Comparison of ENCODE assay signal across 8 cellular contexts in the genomic region with DNA sequence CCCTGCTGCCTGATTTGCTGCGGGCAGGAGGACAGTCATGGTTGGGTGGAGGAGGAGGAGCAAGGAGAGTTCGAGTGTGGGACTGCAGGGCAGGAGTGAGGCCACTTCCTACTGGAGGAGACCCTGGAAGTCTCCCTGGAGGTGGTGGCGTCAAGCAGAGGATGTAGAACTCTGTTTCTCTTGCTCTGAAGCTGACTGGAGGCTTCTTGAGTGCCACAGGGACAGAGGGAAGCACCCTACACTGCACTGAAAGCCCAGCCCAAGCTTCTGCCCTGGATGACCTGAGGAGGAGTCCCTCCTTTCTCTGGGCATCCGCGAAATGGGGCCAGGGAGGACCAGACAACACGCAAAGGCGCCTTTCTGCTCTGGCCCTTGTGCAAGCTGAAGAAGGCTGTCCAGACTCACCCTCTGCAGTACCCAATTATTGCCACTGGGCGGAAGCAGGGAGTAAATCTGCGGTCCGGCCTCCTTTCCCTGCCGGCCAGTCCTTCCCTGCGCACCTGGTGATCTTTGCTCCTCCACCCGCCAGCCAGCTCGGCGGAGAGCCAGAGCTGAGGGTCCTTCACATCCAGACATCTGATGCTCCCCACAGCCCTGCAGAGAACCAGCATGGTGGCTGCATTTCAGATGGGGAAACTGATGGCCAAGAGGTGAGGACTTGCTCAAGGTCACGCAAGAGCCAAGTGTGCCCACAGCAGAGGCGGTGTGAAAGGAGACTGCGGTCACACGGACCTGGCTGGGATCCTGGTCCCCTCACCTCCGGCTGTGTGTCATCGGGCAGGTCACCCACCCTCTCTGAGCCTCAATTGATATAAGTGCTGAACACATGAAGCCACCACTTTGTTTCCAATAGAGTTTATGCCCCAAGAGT.
DNase-seq lines count a peak whose midpoint lies in the region; ATAC-seq and TF ChIP-seq lines count a peak whose summit lies in the region.

No MANE protein-coding gene starts in this region.

- H3K4me1 Mint-ChIP-seq in nephron: peaks cover 10% of the 10 kb centered on the region

- intact Hi-C loops in upper lobe of right lung (cut with DNase I): no loop called here

- no peaks in the 10 kb centered on the region for H3K4me1 ChIP-seq in fibroblast of lung (ENCODE audit: control insufficient read depth, extremely low read depth, insufficient read depth, low read length)
- peaks cover 3% of the 10 kb centered on the region for H3K4me1 ChIP-seq in upper lobe of right lung

- no peaks in the 10 kb centered on the region for H3K36me3 ChIP-seq in fibroblast of lung (ENCODE audit: control insufficient read depth, insufficient read depth, low read length)
- H3K36me3 ChIP-seq in upper lobe of right lung: no peaks in the 10 kb centered on the region

- no peak overlapping the region for H3K27ac Mint-ChIP-seq in nephron

- no peaks in the 10 kb centered on the region for H3K9me3 Mint-ChIP-seq in nephron

- H3K9me3 ChIP-seq in fibroblast of lung (ENCODE audit: control insufficient read depth, insufficient read depth, low read depth, low read length) (no peaks in the 10 kb centered on the region), upper lobe of right lung (no peaks in the 10 kb centered on the region)

- H2AFZ ChIP-seq in fibroblast of lung (ENCODE audit: low read length): no peak overlapping the region

- no peak overlapping the region for H3K4me3 ChIP-seq in fibroblast of lung (replicated peaks in 1 of 4; ENCODE audit: control extremely low read depth in 1 of 4, insufficient read depth in 1 of 4, low read depth in 3 of 4, low read length in 4 of 4)
- no peak overlapping the region for H3K4me3 ChIP-seq in upper lobe of right lung

- DNase-seq in NCI-H460 (ENCODE audit: extremely low read depth, low read depth): peak; percentile 53
- DNase-seq in activated CD8-positive, alpha-beta memory T cell treated with anti-CD3 and anti-CD28 coated beads for 48 hours (ENCODE audit: low read depth in 2 of 3, low spot score in 2 of 3): peak; percentile 10 to 17 (median 15)
- peak; percentile 39 to 60 for DNase-seq in fibroblast of lung (ENCODE audit: low read depth in 2 of 2)
- peak; percentile 71 for DNase-seq in upper lobe of right lung

- H3K4me3 Mint-ChIP-seq in nephron: no peak overlapping the region

- TF ChIP-seq CTCF in C4-2B (conservative IDR thresholded peaks at IDR 0.05) (peak; percentile 85), fibroblast of lung (conservative IDR thresholded peaks at IDR 0.05 in 1 of 2, IDR thresholded peaks at IDR 0.05 in 1 of 2; ENCODE audit: low read depth in 1 of 2, low read length in 2 of 2) (peak; percentile 54 to 86), nephron (IDR thresholded peaks at IDR 0.05; ENCODE audit: unreplicated experiment in 3 of 3) (peak; percentile 84 to 91 (median 86)), upper lobe of right lung (IDR thresholded peaks at IDR 0.05) (peak; percentile 90)

- no peak overlapping the region for H3K4me2 ChIP-seq in fibroblast of lung (ENCODE audit: extremely low read depth, insufficient read depth, low read length)

- H3K27me3 ChIP-seq in fibroblast of lung (ENCODE audit: control insufficient read depth, insufficient read depth, low read length) (no peaks in the 10 kb centered on the region), upper lobe of right lung (no peaks in the 10 kb centered on the region)

- H3K27ac ChIP-seq in C4-2B (no peak overlapping the region), fibroblast of lung (ENCODE audit: insufficient read depth, low read length) (no peak overlapping the region), upper lobe of right lung (no peak overlapping the region)

- H3K79me2 ChIP-seq in fibroblast of lung (ENCODE audit: control insufficient read depth, insufficient read depth, low read length): no peaks in the 10 kb centered on the region

- no peak overlapping the region for H3K9ac ChIP-seq in fibroblast of lung (ENCODE audit: insufficient read depth, low read length)

- no peaks in the 10 kb centered on the region for H3K36me3 Mint-ChIP-seq in nephron (ENCODE audit: low read depth)

- peaks cover 27% of the 10 kb centered on the region for H3K27me3 Mint-ChIP-seq in nephron (ENCODE audit: low read depth)

- H4K20me1 ChIP-seq in fibroblast of lung (ENCODE audit: control insufficient read depth, extremely low read depth, insufficient read depth, low read length): no peaks in the 10 kb centered on the region

- ATAC-seq in GM19463 (IDR thresholded peaks at IDR 0.05; ENCODE audit: unreplicated experiment) (peak; percentile 53), upper lobe of right lung (peak; percentile 80), HG02938 (IDR thresholded peaks at IDR 0.05; ENCODE audit: unreplicated experiment) (no peak)

Comparison
In these comparisons a context has a peak if more than half of its experiments do, and no peak if none do; other contexts are left out.
1. DNase-seq: peak in every context shown above with its lines; median percentile 71 in upper lobe of right lung; 53 in NCI-H460; 50 in fibroblast of lung; 15 in activated CD8-positive, alpha-beta memory T cell treated with anti-CD3 and anti-CD28 coated beads for 48 hours.